Comparison of ENCODE assay signal across 18 cellular contexts in genomic region chr10:109881481-109881880, GRCh38. TPM values are rescaled to one million over a fixed set of nuclear protein-coding genes. Genes with fewer than 3 reads are reported as not detected.
DNase-seq lines count a peak whose midpoint lies in the region; ATAC-seq and TF ChIP-seq lines count a peak whose summit lies in the region.
"Had no signal": no experiment of that assay in that cellular context is flagged by ENCODE, and none has a peak within 500 bp of the region (broad histone marks: within the 10 kb centered on the region; RNA-seq: fewer than 3 reads in every experiment).

No MANE protein-coding gene starts in this region.

- H3K27me3 Mint-ChIP-seq in activated CD8-positive, alpha-beta memory T cell treated with anti-CD3 and anti-CD28 coated beads, Interleukin-2, amount 10 ng/mL, durations not matched to agents 7 days and 5 days, result no peaks in the 10 kb centered on the region
- H3K27me3 Mint-ChIP-seq: activated naive CD4-positive, alpha-beta T cell treated with anti-CD3 and anti-CD28 coated beads, Interleukin-2, amount 50 U/mL, for 24 hours had no signal

- TF ChIP-seq POLR2A in GM18505 (IDR thresholded peaks at IDR 0.05; ENCODE audit: borderline replicate concordance, extremely low read depth, insufficient read depth, insufficient read length), result no peak

- H3K4me3 Mint-ChIP-seq in activated CD8-positive, alpha-beta memory T cell treated with anti-CD3 and anti-CD28 coated beads, Interleukin-2, amount 10 ng/mL, durations not matched to agents 7 days and 5 days, result no peak overlapping the region
- H3K4me3 Mint-ChIP-seq: activated naive CD4-positive, alpha-beta T cell treated with anti-CD3 and anti-CD28 coated beads, Interleukin-2, amount 50 U/mL, for 24 hours; neural crest cell had no signal

- peaks cover 49% of the 10 kb centered on the region for H3K36me3 Mint-ChIP-seq in activated CD8-positive, alpha-beta memory T cell treated with anti-CD3 and anti-CD28 coated beads, Interleukin-2, amount 10 ng/mL, durations not matched to agents 7 days and 5 days

- H3K4me1 Mint-ChIP-seq in activated CD8-positive, alpha-beta memory T cell treated with anti-CD3 and anti-CD28 coated beads, Interleukin-2, amount 10 ng/mL, durations not matched to agents 7 days and 5 days, result peaks cover 15% of the 10 kb centered on the region

- H3K27ac Mint-ChIP-seq in activated CD8-positive, alpha-beta memory T cell treated with anti-CD3 and anti-CD28 coated beads, Interleukin-2, amount 10 ng/mL, durations not matched to agents 7 days and 5 days, result no peak overlapping the region
- H3K27ac Mint-ChIP-seq: activated naive CD4-positive, alpha-beta T cell treated with anti-CD3 and anti-CD28 coated beads, Interleukin-2, amount 50 U/mL, for 24 hours had no signal

- in situ Hi-C loops in KBM-7 (cut with MboI; ENCODE audit: low pct_unique_long_range_greater_than_20kb, low sequenced_read_pairs), result loop anchor here (25.0 kb wide), 1 partner anchor 356 kb away; no protein-coding TSS in a partner anchor

- intact Hi-C loops in left ventricle myocardium superior (cut with micrococcal nuclease), result no loop called here

- ATAC-seq in GM18505 (IDR thresholded peaks at IDR 0.05; ENCODE audit: unreplicated experiment), result peak; percentile 14
- peak; percentile 10 for ATAC-seq in GM21717 (IDR thresholded peaks at IDR 0.05; ENCODE audit: unreplicated experiment)
- peak; percentile 8 for ATAC-seq in HG03135 (IDR thresholded peaks at IDR 0.05; ENCODE audit: unreplicated experiment)
- peak; percentile 33 for ATAC-seq in left ventricle myocardium superior
- no peak for ATAC-seq in activated CD8-positive, alpha-beta memory T cell treated with anti-CD3 and anti-CD28 coated beads, Interleukin-2, amount 10 ng/mL, durations not matched to agents 7 days and 5 days

- no peak for DNase-seq in left ventricle myocardium superior
- DNase-seq in GOT3 (lab: John Stamatoyannopoulos, UW), result no peak
- DNase-seq in KBM-7, result no peak
- DNase-seq in stimulated activated CD8-positive, alpha-beta memory T cell treated with anti-CD3 and anti-CD28 coated beads, Interleukin-4, amount 100 ng/mL, for 48 hours, result no peak
- DNase-seq in activated CD8-positive, alpha-beta memory T cell treated with anti-CD3 and anti-CD28 coated beads, Interleukin-2, amount 10 ng/mL, durations not matched to agents 7 days and 5 days, result no peak
- DNase-seq: brain microvascular endothelial cell; foreskin melanocyte; HCEC 1CT; Kasumi-1; mesenchymal stem cell; NCI-H1436 treated with DMSO at 0.1 percent for 48 hours; NCI-H446 treated with DMSO at 0.1 percent for 48 hours; stimulated activated CD4-positive, alpha-beta T cell treated with anti-CD3 and anti-CD28 coated beads, Interleukin-4, amount 100 ng/mL, for 1 hour had no signal

- H3K9me3 Mint-ChIP-seq in activated CD8-positive, alpha-beta memory T cell treated with anti-CD3 and anti-CD28 coated beads, Interleukin-2, amount 10 ng/mL, durations not matched to agents 7 days and 5 days (ENCODE audit: low read depth), result no peaks in the 10 kb centered on the region
- H3K9me3 Mint-ChIP-seq: activated naive CD4-positive, alpha-beta T cell treated with anti-CD3 and anti-CD28 coated beads, Interleukin-2, amount 50 U/mL, for 24 hours; neural crest cell had no signal

- CTCF ChIA-PET in activated CD8-positive, alpha-beta memory T cell treated with anti-CD3 and anti-CD28 coated beads, Interleukin-2, amount 10 ng/mL, durations not matched to agents 7 days and 5 days (lab: Charles Lee), result interaction anchor here (1.4 to 1.7 kb wide), 3 partner anchors 9 to 252 kb away, joined by 3 to 5 read pairs (median 4); no protein-coding TSS in a partner anchor

RNA-seq across cellular contexts. Expression of gene XPNPEP1, which starts 41.8 kb away (rescaled TPM):
- total RNA-seq in left ventricle myocardium superior, result 36.4 TPM
- total RNA-seq in activated CD8-positive, alpha-beta memory T cell treated with anti-CD3 and anti-CD28 coated beads, Interleukin-2, amount 10 ng/mL, durations not matched to agents 7 days and 5 days, result 10 to 100 TPM; 72.7 to 84.8 TPM
